Comparison of ENCODE assay signal across 10 cellular contexts in the genomic region with DNA sequence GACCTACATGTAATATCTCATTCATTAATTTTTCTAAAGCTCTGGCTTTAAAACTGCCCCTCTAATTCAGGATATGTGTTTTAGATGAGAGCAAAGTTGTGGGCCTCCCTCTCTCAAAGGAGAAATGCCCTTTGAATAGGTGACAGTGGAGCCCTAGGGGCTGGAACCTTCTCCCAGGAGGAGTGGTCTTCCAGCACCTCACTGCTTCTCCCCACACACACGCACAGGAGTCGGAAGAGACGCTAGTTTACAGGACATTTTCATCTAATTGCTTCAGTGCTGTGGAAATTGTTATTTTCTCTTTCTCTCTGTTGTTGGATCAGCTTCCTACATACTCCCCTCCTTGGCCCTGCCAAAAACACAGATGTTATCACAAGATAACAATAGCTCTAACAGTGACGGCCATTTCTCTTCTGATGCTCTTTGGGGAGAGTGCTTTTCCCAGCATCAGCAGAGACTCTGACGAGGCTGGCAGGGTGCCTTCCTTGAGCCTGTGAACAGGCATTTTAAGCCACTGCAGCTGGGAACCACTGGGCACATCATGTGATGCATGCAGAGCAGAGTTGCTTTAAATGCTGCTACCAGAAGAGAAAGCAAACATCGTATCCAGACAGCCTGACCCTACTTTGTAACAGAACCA.
A peak's percentile ranks its signal among the peaks of the same experiment; 100 is the strongest.
DNase-seq lines count a peak whose midpoint lies in the region; ATAC-seq and TF ChIP-seq lines count a peak whose summit lies in the region.
"Had no signal": no experiment of that assay in that cellular context is flagged by ENCODE, and none has a peak within 500 bp of the region (broad histone marks: within the 10 kb centered on the region; RNA-seq: fewer than 3 reads in every experiment).

No MANE protein-coding gene starts in this region.

- H3K27me3 ChIP-seq in neural progenitor cell = no peaks in the 10 kb centered on the region

- H3K27ac Mint-ChIP-seq in neural progenitor cell = peak overlapping the region; percentile 98
- H3K27ac Mint-ChIP-seq: CD4-positive, alpha-beta memory T cell had no signal

- H3K27ac ChIP-seq in neural progenitor cell = peak overlapping the region; percentile 30

- H3K9me3 Mint-ChIP-seq in neural progenitor cell = no peaks in the 10 kb centered on the region
- H3K9me3 Mint-ChIP-seq: CD4-positive, alpha-beta memory T cell had no signal

- TF ChIP-seq CTCF in neural progenitor cell (IDR thresholded peaks at IDR 0.05) = no peak

- H3K9me3 ChIP-seq in neural progenitor cell (ENCODE audit: low read depth) = no peaks in the 10 kb centered on the region

- no peak overlapping the region for H3K4me3 ChIP-seq in neural progenitor cell

- no peak overlapping the region for H3K9ac ChIP-seq in neural progenitor cell

- peaks cover 2% of the 10 kb centered on the region for H3K27me3 Mint-ChIP-seq in neural progenitor cell (ENCODE audit: insufficient read depth, low read depth)

- peak overlapping the region; percentile 54 for H3K4me2 ChIP-seq in neural progenitor cell

- peaks cover 68% of the 10 kb centered on the region for H3K4me1 Mint-ChIP-seq in neural progenitor cell

- no peaks in the 10 kb centered on the region for H4K20me1 ChIP-seq in neural progenitor cell (ENCODE audit: low read depth)

- ATAC-seq in GM21390 (IDR thresholded peaks at IDR 0.05; ENCODE audit: unreplicated experiment) = no peak

- DNase-seq in AG08395 (ENCODE audit: low spot score) (peak; percentile 44), UCSD-AML1 (lab: John Stamatoyannopoulos, UW; ENCODE audit: unreplicated experiment) (peak; percentile 22), fibroblast of the conjunctiva (ENCODE audit: low read depth) (peak; percentile 53), neural progenitor cell (ENCODE audit: low spot score) (peak; percentile 65), LoVo (ENCODE audit: low spot score) (no peak), NCI-H128 (lab: John Stamatoyannopoulos, UW; ENCODE audit: unreplicated experiment) (no peak)
- no peak for DNase-seq in activated CD4-positive, CD25-positive, alpha-beta regulatory T cell (lab: John Stamatoyannopoulos, UW)
- DNase-seq: CD4-positive, alpha-beta memory T cell; NCI-H524 treated with DMSO at 0.1 percent for 48 hours had no signal

- peaks cover 60% of the 10 kb centered on the region for H3K4me1 ChIP-seq in neural progenitor cell

- no peaks in the 10 kb centered on the region for H3K36me3 Mint-ChIP-seq in neural progenitor cell
- H3K36me3 Mint-ChIP-seq: CD4-positive, alpha-beta memory T cell had no signal

- H3K36me3 ChIP-seq in neural progenitor cell = no peaks in the 10 kb centered on the region

- H3K4me3 Mint-ChIP-seq in neural progenitor cell = peak overlapping the region; percentile 57

- no peaks in the 10 kb centered on the region for H3K79me2 ChIP-seq in neural progenitor cell (ENCODE audit: low read depth)

- H3F3A ChIP-seq in neural progenitor cell (ENCODE audit: low read depth) = peaks cover 58% of the 10 kb centered on the region

- H2AFZ ChIP-seq in neural progenitor cell (replicated peaks) = peak overlapping the region; percentile 84

Comparison
In these comparisons a context has a peak if more than half of its experiments do, and no peak if none do; other contexts are left out.
1. DNase-seq: peak in AG08395 (single experiment), UCSD-AML1 (single experiment), fibroblast of the conjunctiva (single experiment) and neural progenitor cell (single experiment); none in activated CD4-positive, CD25-positive, alpha-beta regulatory T cell (0 of 4), LoVo (single experiment) and NCI-H128 (single experiment).